Comparison of ENCODE assay signal across 26 cellular contexts in genomic region chr7:119578116-119578515, GRCh38.
"Had no signal": no experiment of that assay in that cellular context is flagged by ENCODE, and none has a peak within 500 bp of the region (broad histone marks: within the 10 kb centered on the region; RNA-seq: fewer than 3 reads in every experiment).

No MANE protein-coding gene starts in this region.

- DNase-seq: activated B cell treated with CpG ODN at 0.5 μM for 24 hours; activated CD4-positive, alpha-beta T cell treated with anti-CD3 and anti-CD28 coated beads for 48 hours; activated CD4-positive, alpha-beta T cell treated with anti-CD3 and anti-CD28 coated beads, Interleukin-2, amount 50 U/mL, for 1 hour; activated CD4-positive, alpha-beta T cell treated with anti-CD3 and anti-CD28 coated beads, Interleukin-2, amount 50 U/mL, for 48 hours; activated CD8-positive, alpha-beta memory T cell treated with anti-CD3 and anti-CD28 coated beads for 24 hours; activated CD8-positive, alpha-beta T cell treated with anti-CD3 and anti-CD28 coated beads for 36 hours; activated effector memory CD4-positive, alpha-beta T cell treated with Interleukin-2 at 50 U/mL for 16 hours; activated gamma-delta T cell treated with Interleukin-2 at 50 U/mL for 16 hours; activated naive CD4-positive, alpha-beta T cell treated with anti-CD3 and anti-CD28 coated beads, Interleukin-2, amount 50 U/mL, for 16 hours; activated naive CD4-positive, alpha-beta T cell treated with Interleukin-2 at 50 U/mL for 16 hours; activated T-cell treated with anti-CD3 and anti-CD28 coated beads, Interleukin-2, amount 50 U/mL, for 4 hours; amniotic stem cell; brain microvascular endothelial cell; cortex of kidney; dermis blood vessel endothelial cell; effector CD4-positive, alpha-beta T cell; effector memory CD8-positive, alpha-beta T cell; erythroblast; foreskin melanocyte; T-helper 1 cell; T-helper 17 cell; T1000; WERI-Rb-1 had no signal

- ATAC-seq: activated CD4-positive, CD25-positive, alpha-beta regulatory T cell treated with anti-CD3 and anti-CD28 coated beads, Interleukin-2, amount 50 U/mL, for 24 hours; activated CD8-positive, alpha-beta T cell treated with anti-CD3 and anti-CD28 coated beads for 36 hours; activated T-cell treated with anti-CD3 and anti-CD28 coated beads, Interleukin-2, amount 50 U/mL, for 4 hours; activated T-helper 17 cell treated with anti-CD3 and anti-CD28 coated beads, Interleukin-2, amount 50 U/mL, for 72 hours; effector memory CD8-positive, alpha-beta T cell; gastroesophageal sphincter; T-helper 17 cell had no signal
